In genomic region chr9:130265431-130266235, GRCh38 we compare ENCODE assay signal across 12 cellular contexts. TPM values are rescaled to one million over a fixed set of nuclear protein-coding genes. Genes with fewer than 3 reads are reported as not detected.
A peak's percentile ranks its signal among the peaks of the same experiment; 100 is the strongest.
DNase-seq lines count a peak whose midpoint lies in the region; ATAC-seq, FAIRE-seq and TF ChIP-seq lines count a peak whose summit lies in the region.
"Had no signal": no experiment of that assay in that cellular context is flagged by ENCODE, and none has a peak within 500 bp of the region (broad histone marks: within the 10 kb centered on the region; RNA-seq: fewer than 3 reads in every experiment).

TSS of gene HMCN2 (plus strand) at chr9:130265760. CDS start at chr9:130265879, 119 bp downstream.

- DNase-seq in breast epithelium (ENCODE audit: low spot score in 2 of 2) (peak in 1 of 2 donors; percentile 40), MCF 10A (ENCODE audit: unreplicated experiment) (no peak), esophagus squamous epithelium (lab: John Stamatoyannopoulos, UW) (no peak), H54 (ENCODE audit: insufficient read length, low spot score) (no peak)
- DNase-seq in naive thymus-derived CD4-positive, alpha-beta T cell, result no peak
- DNase-seq: COR-L47 had no signal

- H3K9me3 Mint-ChIP-seq in MCF 10A (ENCODE audit: unreplicated experiment), result no peaks in the 10 kb centered on the region
- no peaks in the 10 kb centered on the region for H3K9me3 Mint-ChIP-seq in naive thymus-derived CD4-positive, alpha-beta T cell
- H3K9me3 Mint-ChIP-seq: central memory CD8-positive, alpha-beta T cell had no signal

- intact Hi-C loops in breast epithelium (cut with DNase I; ENCODE audit: low total_unique reads), result no loop called here
- intact Hi-C loops in MCF 10A (cut with micrococcal nuclease), result no loop called here
- intact Hi-C loops in esophagus squamous epithelium (cut with DNase I), result loop anchor here (10.0 kb wide), 1 partner anchor 69 kb away; no protein-coding TSS in a partner anchor
- intact Hi-C loops in naive thymus-derived CD4-positive, alpha-beta T cell (cut with micrococcal nuclease), result no loop called here

- H3K4me3 Mint-ChIP-seq in MCF 10A (ENCODE audit: unreplicated experiment), result no peak within 1 kb of the TSS
- peak within 1 kb of the TSS in 3 of 10 donors; percentile 44 to 53 (median 44) for H3K4me3 Mint-ChIP-seq in naive thymus-derived CD4-positive, alpha-beta T cell
- H3K4me3 Mint-ChIP-seq: central memory CD8-positive, alpha-beta T cell had no signal

- 0% methylated on average over 1 to 5 of the region's 89 CpGs for WGBS in esophagus squamous epithelium, 2 donors

- peak within 1 kb of the TSS; percentile 18 to 59 (median 56) for H3K4me3 ChIP-seq in breast epithelium
- peak within 1 kb of the TSS in 3 of 4 donors; percentile 32 to 65 (median 47) for H3K4me3 ChIP-seq in esophagus squamous epithelium
- peak within 1 kb of the TSS; percentile 52 to 71 for H3K4me3 ChIP-seq in muscle layer of duodenum (ENCODE audit: low read depth in 1 of 2, low read length in 2 of 2)
- no peak within 1 kb of the TSS for H3K4me3 ChIP-seq in naive thymus-derived CD4-positive, alpha-beta T cell (ENCODE audit: low read length)

- H3K36me3 ChIP-seq in breast epithelium (no peaks in the 10 kb centered on the region), esophagus squamous epithelium (no peaks in the 10 kb centered on the region), muscle layer of duodenum (ENCODE audit: control insufficient read depth in 1 of 2, insufficient read depth in 2 of 2, low read length in 2 of 2) (no peaks in the 10 kb centered on the region)
- no peaks in the 10 kb centered on the region for H3K36me3 ChIP-seq in naive thymus-derived CD4-positive, alpha-beta T cell (ENCODE audit: control insufficient read depth in 2 of 3, insufficient read depth in 3 of 3, low read length in 3 of 3)

- H3K4me1 ChIP-seq in breast epithelium (peaks cover 0 to 9% of the 10 kb centered on the region in 2 donors), esophagus squamous epithelium (peaks cover 7 to 52% (median 17%) of the 10 kb centered on the region in 3 donors), muscle layer of duodenum (ENCODE audit: control insufficient read depth in 1 of 2, insufficient read depth in 2 of 2, low read length in 2 of 2) (peaks cover 6 to 33% of the 10 kb centered on the region in 2 donors)
- no peaks in the 10 kb centered on the region for H3K4me1 ChIP-seq in naive thymus-derived CD4-positive, alpha-beta T cell (ENCODE audit: control insufficient read depth in 2 of 2, insufficient read depth in 2 of 2, low read length in 2 of 2)

- no peak within 1 kb of the TSS for H3K27ac Mint-ChIP-seq in MCF 10A (ENCODE audit: low read depth, unreplicated experiment)
- H3K27ac Mint-ChIP-seq in naive thymus-derived CD4-positive, alpha-beta T cell, result no peak within 1 kb of the TSS

- FAIRE-seq in H54 (lab: Jason Lieb, UNC), result no peak
- FAIRE-seq: TTC549 had no signal

- H3K9me3 ChIP-seq in breast epithelium, result no peaks in the 10 kb centered on the region
- no peaks in the 10 kb centered on the region for H3K9me3 ChIP-seq in esophagus squamous epithelium
- H3K9me3 ChIP-seq in muscle layer of duodenum (ENCODE audit: control insufficient read depth in 1 of 2, low read length in 2 of 2), result no peaks in the 10 kb centered on the region
- H3K9me3 ChIP-seq in naive thymus-derived CD4-positive, alpha-beta T cell (ENCODE audit: control insufficient read depth in 2 of 3, low read length in 3 of 3), result no peaks in the 10 kb centered on the region

- TF ChIP-seq CTCF in breast epithelium (IDR thresholded peaks at IDR 0.05), result no peak
- no peak for TF ChIP-seq CTCF in MCF 10A (IDR thresholded peaks at IDR 0.05; ENCODE audit: unreplicated experiment)
- TF ChIP-seq CTCF in esophagus squamous epithelium (IDR thresholded peaks at IDR 0.05), result no peak

- no peaks in the 10 kb centered on the region for H3K4me1 Mint-ChIP-seq in MCF 10A (ENCODE audit: insufficient read depth, unreplicated experiment)
- H3K4me1 Mint-ChIP-seq in naive thymus-derived CD4-positive, alpha-beta T cell, result peaks cover 0 to 11% (median 4%) of the 10 kb centered on the region in 7 donors
- H3K4me1 Mint-ChIP-seq: central memory CD8-positive, alpha-beta T cell had no signal

- BruUV-seq in MCF 10A (replicated peaks; lab: Mats Ljungman, UMichigan), result no TSS peak

- H3K27ac ChIP-seq in breast epithelium (no peak within 1 kb of the TSS), esophagus squamous epithelium (peak within 1 kb of the TSS; percentile 41 to 90 (median 82)), muscle layer of duodenum (ENCODE audit: low read length) (peak within 1 kb of the TSS; percentile 23)
- no peak within 1 kb of the TSS for H3K27ac ChIP-seq in naive thymus-derived CD4-positive, alpha-beta T cell (ENCODE audit: low read depth, low read length)
- H3K27ac ChIP-seq: KMS-11 had no signal

- H3K27me3 Mint-ChIP-seq in MCF 10A (ENCODE audit: insufficient read depth, unreplicated experiment), result peaks cover 87% of the 10 kb centered on the region
- peaks cover 58 to 70% (median 63%) of the 10 kb centered on the region in 5 donors for H3K27me3 Mint-ChIP-seq in naive thymus-derived CD4-positive, alpha-beta T cell

- no peak for ATAC-seq in GM19351 (IDR thresholded peaks at IDR 0.05; ENCODE audit: unreplicated experiment)
- ATAC-seq in GM18505 (IDR thresholded peaks at IDR 0.05; ENCODE audit: unreplicated experiment), result no peak
- ATAC-seq in naive thymus-derived CD4-positive, alpha-beta T cell, result no peak

- H3K36me3 Mint-ChIP-seq in MCF 10A (ENCODE audit: insufficient read depth, unreplicated experiment), result no peaks in the 10 kb centered on the region
- H3K36me3 Mint-ChIP-seq in naive thymus-derived CD4-positive, alpha-beta T cell, result no peaks in the 10 kb centered on the region

- TF ChIP-seq POLR2A in breast epithelium (IDR thresholded peaks at IDR 0.05) (no peak), esophagus squamous epithelium (IDR thresholded peaks at IDR 0.05) (no peak), GM18505 (IDR thresholded peaks at IDR 0.05; ENCODE audit: borderline replicate concordance, extremely low read depth, insufficient read depth, insufficient read length) (no peak), H54 (IDR thresholded peaks at IDR 0.05; ENCODE audit: low read depth, low read length) (no peak)

- CTCF ChIA-PET in MCF 10A (lab: Yijun Ruan, JAX), result interaction anchor here (0.6 kb wide), 2 partner anchors 247 to 389 kb away, joined by 3 to 4 read pairs; no protein-coding TSS in a partner anchor
- CTCF ChIA-PET in naive thymus-derived CD4-positive, alpha-beta T cell (lab: Charles Lee), result no interaction called here

- POLR2A ChIA-PET in MCF 10A (lab: Yijun Ruan, JAX), result no interaction called here
- POLR2A ChIA-PET in naive thymus-derived CD4-positive, alpha-beta T cell (lab: Charles Lee), result no interaction called here

- H3K27me3 ChIP-seq in breast epithelium (peaks cover 0 to 37% of the 10 kb centered on the region in 2 donors), esophagus squamous epithelium (peaks cover 0 to 83% (median 5%) of the 10 kb centered on the region in 4 donors), muscle layer of duodenum (ENCODE audit: low read depth, low read length) (peaks cover 19% of the 10 kb centered on the region)
- no peaks in the 10 kb centered on the region for H3K27me3 ChIP-seq in naive thymus-derived CD4-positive, alpha-beta T cell (ENCODE audit: control insufficient read depth in 2 of 2, insufficient read depth in 2 of 2, low read length in 2 of 2)

RNA-seq across cellular contexts. Expression of gene HMCN2, which starts in this region (rescaled TPM):
- total RNA-seq in breast epithelium (1 to 10 TPM in 1 of 3 donors, under 1 TPM in 2; 0.29 to 3.8 (median 0.98) TPM), MCF 10A (2022) (not detected in 2 replicates), esophagus squamous epithelium (1 to 10 TPM in 1 of 4 donors, under 1 TPM in 3; 0.53 to 4.8 (median 0.78) TPM)
- total RNA-seq in naive thymus-derived CD4-positive, alpha-beta T cell, result not detected
- not detected for polyA plus RNA-seq in naive thymus-derived CD4-positive, alpha-beta T cell

Comparison
In these comparisons a context has a peak if more than half of its experiments do, and no peak if none do; other contexts are left out.
1. H3K27ac ChIP-seq: peak in esophagus squamous epithelium (4 of 4) and muscle layer of duodenum (single experiment); none in breast epithelium (0 of 2) and naive thymus-derived CD4-positive, alpha-beta T cell (single experiment).